ENCODE assay signal across 1 cellular context in genomic region chr5:163434410-163434866, GRCh38.
TF ChIP-seq lines count a peak whose summit lies in the region.

No MANE protein-coding gene starts in this region.

TF ChIP-seq in GM12878, 131 proteins besides CTCF, POLR2A, EP300 and RAD21 (continued from another document):
- TF ChIP-seq E4F1 (IDR thresholded peaks at IDR 0.05; ENCODE audit: borderline replicate concordance, partially characterized antibody) (no peak), IRF4 (IDR thresholded peaks at IDR 0.05; ENCODE audit: low read depth, low read length) (no peak), CEBPB (IDR thresholded peaks at IDR 0.05; ENCODE audit: borderline replicate concordance in 1 of 2, low read depth in 2 of 2, low read length in 2 of 2) (no peak), MXI1 (IDR thresholded peaks at IDR 0.05; ENCODE audit: low read depth, low read length) (no peak), FOXM1 (IDR thresholded peaks at IDR 0.05; ENCODE audit: low read depth, low read length) (no peak), NR2F1 (conservative IDR thresholded peaks at IDR 0.05) (no peak), EED (IDR thresholded peaks at IDR 0.05; ENCODE audit: low read depth) (no peak), FOXK2 (IDR thresholded peaks at IDR 0.05) (no peak), ZNF274 (IDR thresholded peaks at IDR 0.05; ENCODE audit: insufficient read depth, insufficient read length) (no peak)
- TF ChIP-seq, protein P1, sequence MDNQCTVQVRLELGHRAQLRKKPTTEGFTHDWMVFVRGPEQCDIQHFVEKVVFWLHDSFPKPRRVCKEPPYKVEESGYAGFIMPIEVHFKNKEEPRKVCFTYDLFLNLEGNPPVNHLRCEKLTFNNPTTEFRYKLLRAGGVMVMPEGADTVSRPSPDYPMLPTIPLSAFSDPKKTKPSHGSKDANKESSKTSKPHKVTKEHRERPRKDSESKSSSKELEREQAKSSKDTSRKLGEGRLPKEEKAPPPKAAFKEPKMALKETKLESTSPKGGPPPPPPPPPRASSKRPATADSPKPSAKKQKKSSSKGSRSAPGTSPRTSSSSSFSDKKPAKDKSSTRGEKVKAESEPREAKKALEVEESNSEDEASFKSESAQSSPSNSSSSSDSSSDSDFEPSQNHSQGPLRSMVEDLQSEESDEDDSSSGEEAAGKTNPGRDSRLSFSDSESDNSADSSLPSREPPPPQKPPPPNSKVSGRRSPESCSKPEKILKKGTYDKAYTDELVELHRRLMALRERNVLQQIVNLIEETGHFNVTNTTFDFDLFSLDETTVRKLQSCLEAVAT (IDR thresholded peaks at IDR 0.05) = no peak
- TF ChIP-seq, protein P2, sequence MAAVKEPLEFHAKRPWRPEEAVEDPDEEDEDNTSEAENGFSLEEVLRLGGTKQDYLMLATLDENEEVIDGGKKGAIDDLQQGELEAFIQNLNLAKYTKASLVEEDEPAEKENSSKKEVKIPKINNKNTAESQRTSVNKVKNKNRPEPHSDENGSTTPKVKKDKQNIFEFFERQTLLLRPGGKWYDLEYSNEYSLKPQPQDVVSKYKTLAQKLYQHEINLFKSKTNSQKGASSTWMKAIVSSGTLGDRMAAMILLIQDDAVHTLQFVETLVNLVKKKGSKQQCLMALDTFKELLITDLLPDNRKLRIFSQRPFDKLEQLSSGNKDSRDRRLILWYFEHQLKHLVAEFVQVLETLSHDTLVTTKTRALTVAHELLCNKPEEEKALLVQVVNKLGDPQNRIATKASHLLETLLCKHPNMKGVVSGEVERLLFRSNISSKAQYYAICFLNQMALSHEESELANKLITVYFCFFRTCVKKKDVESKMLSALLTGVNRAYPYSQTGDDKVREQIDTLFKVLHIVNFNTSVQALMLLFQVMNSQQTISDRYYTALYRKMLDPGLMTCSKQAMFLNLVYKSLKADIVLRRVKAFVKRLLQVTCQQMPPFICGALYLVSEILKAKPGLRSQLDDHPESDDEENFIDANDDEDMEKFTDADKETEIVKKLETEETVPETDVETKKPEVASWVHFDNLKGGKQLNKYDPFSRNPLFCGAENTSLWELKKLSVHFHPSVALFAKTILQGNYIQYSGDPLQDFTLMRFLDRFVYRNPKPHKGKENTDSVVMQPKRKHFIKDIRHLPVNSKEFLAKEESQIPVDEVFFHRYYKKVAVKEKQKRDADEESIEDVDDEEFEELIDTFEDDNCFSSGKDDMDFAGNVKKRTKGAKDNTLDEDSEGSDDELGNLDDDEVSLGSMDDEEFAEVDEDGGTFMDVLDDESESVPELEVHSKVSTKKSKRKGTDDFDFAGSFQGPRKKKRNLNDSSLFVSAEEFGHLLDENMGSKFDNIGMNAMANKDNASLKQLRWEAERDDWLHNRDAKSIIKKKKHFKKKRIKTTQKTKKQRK (IDR thresholded peaks at IDR 0.05; ENCODE audit: low read depth, low read length) = no peak
